ENCODE assay signal across 22 cellular contexts in the genomic region with DNA sequence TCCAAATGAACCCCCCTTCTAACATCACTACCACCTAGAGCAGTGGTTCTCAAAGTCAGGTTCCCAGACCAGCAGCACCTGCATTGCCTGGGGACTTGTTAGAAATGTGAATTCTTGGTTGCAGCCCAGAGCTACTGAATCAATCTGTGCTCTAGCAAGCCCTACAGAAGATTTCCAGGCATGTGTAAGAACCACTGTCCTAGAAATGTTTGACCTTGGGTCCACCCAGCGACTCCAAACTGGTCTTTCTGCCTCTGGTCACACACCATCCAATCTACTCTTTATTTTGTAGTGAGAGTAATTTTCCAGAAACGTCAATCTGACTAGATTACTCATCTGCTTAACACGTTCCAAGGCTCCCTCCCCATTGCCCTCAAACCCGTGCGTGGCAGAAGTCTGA.
A peak's percentile ranks its signal among the peaks of the same experiment; 100 is the strongest.
DNase-seq lines count a peak whose midpoint lies in the region; ATAC-seq, FAIRE-seq and TF ChIP-seq lines count a peak whose summit lies in the region.
"Had no signal": no experiment of that assay in that cellular context is flagged by ENCODE, and none has a peak within 500 bp of the region (broad histone marks: within the 10 kb centered on the region; RNA-seq: fewer than 3 reads in every experiment).

No MANE protein-coding gene starts in this region.

- no peaks in the 10 kb centered on the region for H3K36me3 ChIP-seq in pancreas
- H3K36me3 ChIP-seq: BE2C, BLaER1 had no signal

- peak overlapping the region in 2 of 4 donors; percentile 44 to 77 for H3K27ac ChIP-seq in pancreas
- H3K27ac ChIP-seq: BLaER1 had no signal

- H3K27me3 ChIP-seq in pancreas, result no peaks in the 10 kb centered on the region
- H3K27me3 ChIP-seq: BE2C, BLaER1 had no signal

- peak in 3 of 4 donors; percentile 10 to 37 (median 34) for ATAC-seq in pancreas
- ATAC-seq in GM18517 (IDR thresholded peaks at IDR 0.05; ENCODE audit: unreplicated experiment), result no peak
- ATAC-seq in GM18870 (IDR thresholded peaks at IDR 0.05; ENCODE audit: unreplicated experiment), result no peak
- ATAC-seq: GM12878 had no signal

- peaks cover 8 to 22% (median 20%) of the 10 kb centered on the region in 3 donors for H3K4me1 ChIP-seq in pancreas
- H3K4me1 ChIP-seq: BE2C, BLaER1 had no signal

- no peak for TF ChIP-seq CTCF in pancreas (IDR thresholded peaks at IDR 0.05)

- H3K4me3 ChIP-seq in pancreas, result no peak overlapping the region
- H3K4me3 ChIP-seq: BLaER1, GM12878 had no signal

- no peak for FAIRE-seq in pancreas (lab: Jason Lieb, UNC)
- FAIRE-seq: A204.1, D721Med, GM12878, GM12892, GM18507 had no signal

- H3K9me3 ChIP-seq in pancreas, result no peaks in the 10 kb centered on the region
- H3K9me3 ChIP-seq: BE2C, BLaER1 had no signal

- WGBS in pancreas, 2 donors, result 30 to 36% methylated on average over 5 of the region's 5 CpGs

- intact Hi-C loops in pancreas (cut with DNase I), result loop anchor here in 1 of 3 donors (10.0 kb wide), 1 partner anchor 53 kb away; no protein-coding TSS in a partner anchor

- DNase-seq in HT1080 (ENCODE audit: low read depth) (peak; percentile 14), RPMI7951 (ENCODE audit: low read depth) (peak; percentile 2), pancreas (peak in 1 of 6 donors; percentile 24), SW 1271 (lab: John Stamatoyannopoulos, UW) (no peak), NCI-H526 treated with DMSO at 0.1 percent for 48 hours (lab: John Stamatoyannopoulos, UW) (no peak)
- DNase-seq: 8988T; ACHN; CD4-positive, alpha-beta memory T cell; CD4-positive, CD25-positive, alpha-beta regulatory T cell; CD8-positive, alpha-beta memory T cell; COR-L47; EL; GDM1 had no signal

Comparison
In these comparisons a context has a peak if more than half of its experiments do, and no peak if none do; other contexts are left out.
1. DNase-seq: peak in HT1080 (single experiment) and RPMI7951 (single experiment); none in SW 1271 (0 of 2) and NCI-H526 treated with DMSO at 0.1 percent for 48 hours (single experiment).
2. ATAC-seq: peak in pancreas (3 of 4); none in GM18517 (single experiment) and GM18870 (single experiment).